Comparison of ENCODE assay signal across 8 cellular contexts in genomic region chr1:31062867-31063380, GRCh38. TPM values are rescaled to one million over a fixed set of nuclear protein-coding genes. Genes with fewer than 3 reads are reported as not detected.
DNase-seq lines count a peak whose midpoint lies in the region; ATAC-seq and TF ChIP-seq lines count a peak whose summit lies in the region.

No MANE protein-coding gene starts in this region.

- H3K4me1 ChIP-seq in ACC112 (ENCODE audit: control insufficient read depth, insufficient read depth, low read length, unreplicated experiment) (peaks cover 10% of the 10 kb centered on the region), HUES48 (ENCODE audit: control insufficient read depth, insufficient read depth, low read length) (peaks cover 13% of the 10 kb centered on the region; the same call in 1 of the 2 replicates), mucosa of rectum (ENCODE audit: control insufficient read depth in 2 of 2, insufficient read depth in 2 of 2, low read length in 2 of 2) (peaks cover 11 to 20% of the 10 kb centered on the region in 2 donors)

- peaks cover 9% of the 10 kb centered on the region for H3K36me3 ChIP-seq in ACC112 (ENCODE audit: insufficient read depth, low read length)
- peaks cover 13% of the 10 kb centered on the region for H3K36me3 ChIP-seq in HUES48 (ENCODE audit: control insufficient read depth, insufficient read depth, low read length)
- peaks cover 11 to 12% of the 10 kb centered on the region in 2 donors for H3K36me3 ChIP-seq in mucosa of rectum (ENCODE audit: control insufficient read depth in 2 of 2, insufficient read depth in 2 of 2, low read length in 2 of 2)

- no peak for ATAC-seq in GM18861 (IDR thresholded peaks at IDR 0.05; ENCODE audit: unreplicated experiment)

- DNase-seq in medulla oblongata (ENCODE audit: extremely low spot score) = no peak
- DNase-seq in NCI-H446 (lab: John Stamatoyannopoulos, UW) = no peak
- no peak for DNase-seq in HPDE6-E6E7 (ENCODE audit: extremely low spot score)

- H3K9me3 Mint-ChIP-seq in brain = peaks cover 0 to 2% (median 0%) of the 10 kb centered on the region in 5 experiments

- H3K79me2 ChIP-seq in ACC112 (ENCODE audit: control insufficient read depth, insufficient read depth, low read length, unreplicated experiment) = peaks cover 73% of the 10 kb centered on the region

- H3K9ac ChIP-seq in HUES48 (ENCODE audit: low read depth, low read length) = peak overlapping the region; percentile 97
- H3K9ac ChIP-seq in mucosa of rectum (ENCODE audit: low read depth in 1 of 2, low read length in 2 of 2) = peak overlapping the region; percentile 7 to 98

- H3K27ac Mint-ChIP-seq in brain = peak overlapping the region; percentile 63 to 100 (median 100)

- peaks cover 36% of the 10 kb centered on the region for H3K36me3 Mint-ChIP-seq in brain

- no peak overlapping the region for H2AFZ ChIP-seq in ACC112 (ENCODE audit: low read length, unreplicated experiment)

- TF ChIP-seq CTCF in brain (conservative IDR thresholded peaks at IDR 0.05) = no peak

- H3K4me3 ChIP-seq in ACC112 (ENCODE audit: low read depth, low read length) = peak overlapping the region; percentile 94
- peak overlapping the region; percentile 98 for H3K4me3 ChIP-seq in HUES48 (ENCODE audit: low read depth, low read length)
- peak overlapping the region; percentile 47 to 80 for H3K4me3 ChIP-seq in mucosa of rectum (ENCODE audit: low read length in 2 of 2)

- H3K27me3 ChIP-seq in ACC112 (ENCODE audit: insufficient read depth, low read length) (no peaks in the 10 kb centered on the region), HUES48 (ENCODE audit: control insufficient read depth, insufficient read depth, low read length) (no peaks in the 10 kb centered on the region), mucosa of rectum (ENCODE audit: control insufficient read depth in 2 of 2, insufficient read depth in 2 of 2, low read length in 2 of 2) (no peaks in the 10 kb centered on the region)

- H3K9me3 ChIP-seq in HUES48 (ENCODE audit: control insufficient read depth, insufficient read depth, low read length) (no peaks in the 10 kb centered on the region), mucosa of rectum (ENCODE audit: control insufficient read depth in 2 of 2, low read length in 2 of 2) (no peaks in the 10 kb centered on the region)

- peak overlapping the region; percentile 97 to 100 (median 99) for H3K4me3 Mint-ChIP-seq in brain

- peaks cover 8% of the 10 kb centered on the region for H3K27me3 Mint-ChIP-seq in brain

- H3K27ac ChIP-seq in ACC112 (ENCODE audit: low read depth, low read length) = no peak overlapping the region
- H3K27ac ChIP-seq in HUES48 (ENCODE audit: low read depth, low read length) = peak overlapping the region; percentile 74
- H3K27ac ChIP-seq in mucosa of rectum (ENCODE audit: low read depth in 2 of 2, low read length in 2 of 2) = peak overlapping the region; percentile 0 to 97

- peaks cover 60% of the 10 kb centered on the region for H3K4me1 Mint-ChIP-seq in brain

RNA-seq across cellular contexts. Expression of gene PUM1, which starts 2.6 kb away (rescaled TPM):
- 76.2 TPM for polyA plus RNA-seq in brain (ENCODE audit: insufficient read depth, low read depth, low replicate concordance)
